Comparison of ENCODE assay signal across 1 cellular context in genomic region chr17:35373532-35373983, GRCh38.
TF ChIP-seq lines count a peak whose summit lies in the region.

TSS of gene SLFN11 (minus strand) at chr17:35373621. CDS start at chr17:35363807, 9,814 bp downstream.

TF ChIP-seq in HEK293, 187 proteins besides CTCF, POLR2A, EP300 and RAD21 (continued from another document and continues in another):
- TF ChIP-seq ZSCAN4 (tag by site-specific recombination; IDR thresholded peaks at IDR 0.05) (no peak), GLIS1 (tag by site-specific recombination; IDR thresholded peaks at IDR 0.05) (peak; percentile 46; the same call in 1 of the 2 replicates), ZBTB6 (tag by site-specific recombination; IDR thresholded peaks at IDR 0.05) (peak; percentile 72; the same call in 1 of the 2 replicates), ZBTB48 (tag by site-specific recombination; IDR thresholded peaks at IDR 0.05) (peak; percentile 66; the same call in 1 of the 2 replicates), ZFP41 (tag by site-specific recombination; IDR thresholded peaks at IDR 0.05; ENCODE audit: borderline replicate concordance) (no peak), ZNF600 (tag by site-specific recombination; IDR thresholded peaks at IDR 0.05) (peak; percentile 61), ZNF558 (tag by site-specific recombination; IDR thresholded peaks at IDR 0.05) (0 out of 2 replicates have a peak, but pooled peaks have one; percentile 23), PRDM10 (tag by site-specific recombination; IDR thresholded peaks at IDR 0.05) (peak; percentile 91), ZNF366 (tag by site-specific recombination; conservative IDR thresholded peaks at IDR 0.05) (peak; percentile 100), ZBTB21 (tag by site-specific recombination; IDR thresholded peaks at IDR 0.05) (peak; percentile 52; the same call in 1 of the 2 replicates), FEZF1 (tag by site-specific recombination; IDR thresholded peaks at IDR 0.05) (0 out of 2 replicates have a peak, but pooled peaks have one; percentile 7), HOXC10 (CRISPR knock-in tag; IDR thresholded peaks at IDR 0.05) (0 out of 2 replicates have a peak, but pooled peaks have one; percentile 69), REPIN1 (tag by site-specific recombination; IDR thresholded peaks at IDR 0.05; ENCODE audit: low read depth) (peak; percentile 41; the same call in 1 of the 2 replicates), ZNF394 (tag by site-specific recombination; IDR thresholded peaks at IDR 0.05; ENCODE audit: borderline replicate concordance) (peak; percentile 42), YY2 (tag by site-specific recombination; IDR thresholded peaks at IDR 0.05) (0 out of 2 replicates have a peak, but pooled peaks have one; percentile 17), IKZF3 (tag by site-specific recombination; IDR thresholded peaks at IDR 0.05) (peak; percentile 97), TRIM28 (IDR thresholded peaks at IDR 0.05; ENCODE audit: borderline replicate concordance, low read length) (no peak), SP3 (tag by site-specific recombination; IDR thresholded peaks at IDR 0.05) (peak; percentile 75), ZNF112 (tag by site-specific recombination; IDR thresholded peaks at IDR 0.05) (no peak), ZNF335 (tag by site-specific recombination; conservative IDR thresholded peaks at IDR 0.05) (peak; percentile 41), OSR2 (tag by site-specific recombination; IDR thresholded peaks at IDR 0.05) (no peak), MZF1 (tag by site-specific recombination; IDR thresholded peaks at IDR 0.05; ENCODE audit: borderline replicate concordance) (peak; percentile 99), PBX3 (CRISPR knock-in tag; IDR thresholded peaks at IDR 0.05) (0 out of 2 replicates have a peak, but pooled peaks have one; percentile 43), ZNF146 (tag by site-specific recombination; IDR thresholded peaks at IDR 0.05) (0 out of 2 replicates have a peak, but pooled peaks have one; percentile 50), PRDM6 (tag by site-specific recombination; IDR thresholded peaks at IDR 0.05) (no peak), BCL11B (tag by site-specific recombination; IDR thresholded peaks at IDR 0.05; ENCODE audit: low read depth) (0 out of 2 replicates have a peak, but pooled peaks have one; percentile 52), KLF9 (tag by site-specific recombination; IDR thresholded peaks at IDR 0.05; ENCODE audit: low read depth) (peak; percentile 45; the same call in 1 of the 2 replicates), REST (tag by site-specific recombination; IDR thresholded peaks at IDR 0.05) (0 out of 2 replicates have a peak, but pooled peaks have one; percentile 21), ZNF138 (tag by site-specific recombination; IDR thresholded peaks at IDR 0.05; ENCODE audit: borderline replicate concordance) (no peak), WT1 (tag by site-specific recombination; IDR thresholded peaks at IDR 0.05) (0 out of 2 replicates have a peak, but pooled peaks have one; percentile 8), HOXA7 (CRISPR knock-in tag; IDR thresholded peaks at IDR 0.05; ENCODE audit: borderline replicate concordance) (no peak), ZSCAN30 (tag by site-specific recombination; IDR thresholded peaks at IDR 0.05) (peak; percentile 81; the same call in 1 of the 2 replicates), ZBTB11 (tag by site-specific recombination; conservative IDR thresholded peaks at IDR 0.05; ENCODE audit: low read depth) (peak; percentile 56), ZNF398 (tag by site-specific recombination; IDR thresholded peaks at IDR 0.05) (peak; percentile 88), ZNF341 (tag by site-specific recombination; IDR thresholded peaks at IDR 0.05; ENCODE audit: low read depth) (peak; percentile 44), ZBTB20 (tag by site-specific recombination; IDR thresholded peaks at IDR 0.05) (peak; percentile 78), ZNF629 (tag by site-specific recombination; IDR thresholded peaks at IDR 0.05) (peak; percentile 87), ZNF677 (tag by site-specific recombination; IDR thresholded peaks at IDR 0.05) (no peak), PATZ1 (tag by site-specific recombination; IDR thresholded peaks at IDR 0.05) (peak; percentile 84)
